ENCODE assay signal across 16 cellular contexts in genomic region chr5:58407042-58407709, GRCh38. TPM values are rescaled to one million over a fixed set of nuclear protein-coding genes. Genes with fewer than 3 reads are reported as not detected.
A peak's percentile ranks its signal among the peaks of the same experiment; 100 is the strongest.
DNase-seq lines count a peak whose midpoint lies in the region; TF ChIP-seq lines count a peak whose summit lies in the region.
"Had no signal": no experiment of that assay in that cellular context is flagged by ENCODE, and none has a peak within 500 bp of the region (broad histone marks: within the 10 kb centered on the region; RNA-seq: fewer than 3 reads in every experiment).

No MANE protein-coding gene starts in this region.

- TF ChIP-seq POLR2A in esophagus squamous epithelium (IDR thresholded peaks at IDR 0.05) (no peak), thyroid gland (IDR thresholded peaks at IDR 0.05) (no peak)

- H3K27ac ChIP-seq in RWPE1 (no peak overlapping the region), esophagus squamous epithelium (peak overlapping the region; percentile 50 to 77 (median 70)), trophoblast cell (ENCODE audit: low read depth, low read length) (no peak overlapping the region), thyroid gland (no peak overlapping the region)

- no peak overlapping the region for H2AK5ac ChIP-seq in trophoblast cell (ENCODE audit: low read length)

- H4K8ac ChIP-seq in trophoblast cell (ENCODE audit: low read depth, low read length), result no peak overlapping the region

- CTCF ChIA-PET in RWPE1 (lab: Yijun Ruan, JAX), result interaction anchor here (0.9 kb wide), 1 partner anchor 628 kb away, joined by 4 read pairs; no protein-coding TSS in a partner anchor

- H3K4me3 ChIP-seq in esophagus squamous epithelium (no peak overlapping the region), trophoblast cell (ENCODE audit: low read depth, low read length) (no peak overlapping the region), thyroid gland (replicated peaks in 1 of 3) (no peak overlapping the region)

- H3K18ac ChIP-seq in trophoblast cell (ENCODE audit: low read length), result no peak overlapping the region

- intact Hi-C loops in esophagus squamous epithelium (cut with DNase I), result no loop called here
- intact Hi-C loops in thyroid gland (cut with DNase I), result no loop called here

- no peaks in the 10 kb centered on the region for H3K9me3 ChIP-seq in esophagus squamous epithelium
- H3K9me3 ChIP-seq in trophoblast cell (ENCODE audit: insufficient read depth, low read depth, low read length), result no peaks in the 10 kb centered on the region
- H3K9me3 ChIP-seq in thyroid gland, result no peaks in the 10 kb centered on the region

- DNase-seq in GM04504 (ENCODE audit: low read depth) (peak; percentile 46), RWPE1 (ENCODE audit: low spot score) (peak; percentile 80), esophagus squamous epithelium (lab: John Stamatoyannopoulos, UW) (no peak), trophoblast cell (peak; percentile 19 to 62), thyroid gland (no peak), cerebellar nuclear complex (lab: John Stamatoyannopoulos, UW) (no peak), nephron progenitor cell (no peak), NCI-H1930 (lab: John Stamatoyannopoulos, UW) (no peak)
- DNase-seq: activated CD8-positive, alpha-beta T cell treated with anti-CD3 and anti-CD28 coated beads for 36 hours; effector CD4-positive, alpha-beta T cell; kidney; NCI-H1417; NCI-H82; stimulated activated CD4-positive, alpha-beta T cell treated with anti-CD3 and anti-CD28 coated beads, Interleukin-12 subunit alpha, Interleukin-12 subunit beta, amount 100 ng/mL, for 4 hours; T-helper 1 cell had no signal

- H3K79me2 ChIP-seq in trophoblast cell (ENCODE audit: control insufficient read depth, insufficient read depth, low read length, poor library complexity), result no peaks in the 10 kb centered on the region

- no peak overlapping the region for H4K12ac ChIP-seq in trophoblast cell (ENCODE audit: low read depth, low read length)

- no peak overlapping the region for H2AFZ ChIP-seq in trophoblast cell (ENCODE audit: insufficient read depth, low read length, poor library complexity)

- no peak overlapping the region for H3K4me2 ChIP-seq in trophoblast cell (ENCODE audit: low read length)

- no peaks in the 10 kb centered on the region for H3K36me3 ChIP-seq in esophagus squamous epithelium
- no peaks in the 10 kb centered on the region for H3K36me3 ChIP-seq in trophoblast cell (ENCODE audit: control insufficient read depth in 1 of 2, insufficient read depth in 2 of 2, low read length in 2 of 2)
- H3K36me3 ChIP-seq in thyroid gland, result no peaks in the 10 kb centered on the region

- no peaks in the 10 kb centered on the region for H3K36me3 Mint-ChIP-seq in nephron progenitor cell (ENCODE audit: low read depth)
- H3K36me3 Mint-ChIP-seq: activated naive CD4-positive, alpha-beta T cell treated with anti-CD3 and anti-CD28 coated beads, Interleukin-2, amount 50 U/mL, for 24 hours had no signal

- no peak overlapping the region for H2BK5ac ChIP-seq in trophoblast cell (ENCODE audit: low read depth, low read length, poor library complexity)

- no peak overlapping the region for H3K9ac ChIP-seq in trophoblast cell (ENCODE audit: low read length)

- H3K23ac ChIP-seq in trophoblast cell (ENCODE audit: low read length), result no peak overlapping the region

- H3K27me3 ChIP-seq in esophagus squamous epithelium (no peaks in the 10 kb centered on the region), trophoblast cell (ENCODE audit: insufficient read depth, low read length) (no peaks in the 10 kb centered on the region), thyroid gland (no peaks in the 10 kb centered on the region)

- 38 to 50% methylated on average over 1 of the region's 1 CpG for WGBS in esophagus squamous epithelium, 2 donors
- WGBS in trophoblast cell (ENCODE audit: extremely low coverage, insufficient coverage, insufficient read length), result no CpG with 5 or more reads among the region's 1 CpG
- WGBS in thyroid gland, 2 donors, result 79 to 88% methylated on average over 1 of the region's 1 CpG

- H3K9me3 Mint-ChIP-seq in nephron progenitor cell, result no peaks in the 10 kb centered on the region
- H3K9me3 Mint-ChIP-seq: activated CD8-positive, alpha-beta T cell treated with anti-CD3 and anti-CD28 coated beads for 36 hours; activated naive CD4-positive, alpha-beta T cell treated with anti-CD3 and anti-CD28 coated beads, Interleukin-2, amount 50 U/mL, for 24 hours had no signal

- H3K4me1 ChIP-seq in esophagus squamous epithelium (peaks cover 0 to 93% (median 15%) of the 10 kb centered on the region in 3 donors), trophoblast cell (ENCODE audit: control insufficient read depth in 1 of 2, insufficient read depth in 2 of 2, low read length in 2 of 2) (peaks cover 9 to 16% of the 10 kb centered on the region in 2 experiments), thyroid gland (no peaks in the 10 kb centered on the region)

- no peak overlapping the region for H3K4ac ChIP-seq in trophoblast cell (ENCODE audit: low read depth, low read length)

- peaks cover 10% of the 10 kb centered on the region for H3K27me3 Mint-ChIP-seq in nephron progenitor cell (ENCODE audit: low read depth, poor library complexity)

- POLR2A ChIA-PET in RWPE1 (lab: Yijun Ruan, JAX; ENCODE audit: low non-redundant PET), result no interaction called here

- H3K14ac ChIP-seq in trophoblast cell (ENCODE audit: low read length), result no peak overlapping the region

- peaks cover 17% of the 10 kb centered on the region for H3K4me1 Mint-ChIP-seq in nephron progenitor cell
- H3K4me1 Mint-ChIP-seq: activated naive CD4-positive, alpha-beta T cell treated with anti-CD3 and anti-CD28 coated beads, Interleukin-2, amount 50 U/mL, for 24 hours had no signal

- no peak for TF ChIP-seq CTCF in RWPE1 (conservative IDR thresholded peaks at IDR 0.05; ENCODE audit: low read depth)
- no peak for TF ChIP-seq CTCF in esophagus squamous epithelium (IDR thresholded peaks at IDR 0.05)
- TF ChIP-seq CTCF in thyroid gland (IDR thresholded peaks at IDR 0.05), result no peak
- TF ChIP-seq CTCF in nephron progenitor cell (IDR thresholded peaks at IDR 0.05), result no peak

- peaks cover 9% of the 10 kb centered on the region for H3K79me1 ChIP-seq in trophoblast cell (ENCODE audit: low read length)

- H2BK120ac ChIP-seq in trophoblast cell (ENCODE audit: insufficient read depth, low read length, poor library complexity), result no peak overlapping the region

- no peak overlapping the region for H3K4me3 Mint-ChIP-seq in nephron progenitor cell
- H3K4me3 Mint-ChIP-seq: activated CD8-positive, alpha-beta T cell treated with anti-CD3 and anti-CD28 coated beads for 36 hours; activated naive CD4-positive, alpha-beta T cell treated with anti-CD3 and anti-CD28 coated beads, Interleukin-2, amount 50 U/mL, for 24 hours had no signal

- no peak overlapping the region for H3K27ac Mint-ChIP-seq in nephron progenitor cell
- H3K27ac Mint-ChIP-seq: activated CD8-positive, alpha-beta T cell treated with anti-CD3 and anti-CD28 coated beads for 36 hours; activated naive CD4-positive, alpha-beta T cell treated with anti-CD3 and anti-CD28 coated beads, Interleukin-2, amount 50 U/mL, for 24 hours had no signal

- H2BK12ac ChIP-seq in trophoblast cell (ENCODE audit: low read length), result no peak overlapping the region

- no peak overlapping the region for H4K91ac ChIP-seq in trophoblast cell (ENCODE audit: low read depth, low read length)

RNA-seq across cellular contexts. Expression of gene PLK2, which starts 52.7 kb away (rescaled TPM):
- 100 to 1,000 TPM; 117 to 227 (median 151) TPM for total RNA-seq in esophagus squamous epithelium
- 132 and 133 TPM in 2 replicates for polyA plus RNA-seq in trophoblast cell (2013)
- 10 to 100 TPM; 34.9 to 59.3 (median 40.8) TPM for total RNA-seq in thyroid gland

Comparison
In these comparisons a context has a peak if more than half of its experiments do, and no peak if none do; other contexts are left out.
1. DNase-seq: peak in GM04504 (single experiment), RWPE1 (single experiment) and trophoblast cell (2 of 2); none in esophagus squamous epithelium (single experiment), thyroid gland (0 of 2), cerebellar nuclear complex (0 of 2), nephron progenitor cell (single experiment) and NCI-H1930 (0 of 2).
2. H3K27ac ChIP-seq: peak in esophagus squamous epithelium (4 of 4); none in RWPE1 (single experiment), trophoblast cell (single experiment) and thyroid gland (0 of 3).